In the genomic region with DNA sequence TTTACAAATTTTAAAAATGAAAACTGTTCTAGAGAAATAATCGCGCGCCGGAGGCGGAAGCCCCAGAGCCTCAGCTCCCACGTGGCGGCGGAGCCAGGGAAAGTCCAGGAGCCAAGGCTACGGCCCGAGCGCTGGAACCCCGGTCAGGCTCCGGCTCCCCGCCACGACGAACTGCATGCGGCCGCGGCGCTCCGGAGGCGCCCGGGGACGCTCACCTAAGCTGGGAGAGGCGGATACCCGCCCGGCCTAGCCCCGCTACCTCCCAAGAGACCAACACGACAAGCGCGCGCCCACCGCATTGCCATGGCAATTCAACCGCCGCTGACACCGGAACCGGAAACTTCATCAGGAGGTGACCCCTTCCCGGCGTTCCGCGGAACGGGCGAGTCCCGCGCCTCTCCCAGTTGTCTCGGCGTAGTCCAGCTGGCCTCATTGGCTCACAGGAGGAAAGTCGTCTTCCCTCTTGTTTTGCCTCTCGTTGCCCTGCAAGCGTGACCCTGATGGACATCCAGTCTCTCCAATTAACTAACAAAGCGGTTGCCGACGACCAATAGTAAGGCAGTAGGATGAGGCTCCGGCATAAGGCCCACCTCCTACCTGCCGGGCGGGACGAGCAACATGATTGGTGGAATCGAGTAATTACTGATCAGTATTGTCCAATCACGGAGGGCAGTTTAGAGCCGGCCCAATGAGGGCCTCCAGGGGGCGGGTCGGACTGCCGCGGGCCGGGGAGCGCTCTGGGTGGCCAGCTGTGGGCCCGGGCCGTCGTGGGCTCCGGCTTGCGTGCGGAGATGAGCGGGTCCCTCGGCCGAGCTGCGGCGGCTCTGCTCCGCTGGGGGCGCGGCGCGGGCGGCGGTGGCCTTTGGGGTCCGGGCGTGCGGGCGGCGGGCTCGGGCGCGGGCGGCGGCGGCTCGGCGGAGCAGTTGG, we compare ENCODE assay signal across 1 cellular context.
A peak's percentile ranks its signal among the peaks of the same experiment; 100 is the strongest.
TF ChIP-seq lines count a peak whose summit lies in the region.

A gene (plus strand): TSS at position 752 of the 927 bp plus-strand sequence. CDS start 40 bp downstream, at position 792.

TF ChIP-seq in HepG2, 621 proteins besides CTCF, POLR2A, EP300 and RAD21 (continued from another document and continues in another):
- TF ChIP-seq, protein P1, sequence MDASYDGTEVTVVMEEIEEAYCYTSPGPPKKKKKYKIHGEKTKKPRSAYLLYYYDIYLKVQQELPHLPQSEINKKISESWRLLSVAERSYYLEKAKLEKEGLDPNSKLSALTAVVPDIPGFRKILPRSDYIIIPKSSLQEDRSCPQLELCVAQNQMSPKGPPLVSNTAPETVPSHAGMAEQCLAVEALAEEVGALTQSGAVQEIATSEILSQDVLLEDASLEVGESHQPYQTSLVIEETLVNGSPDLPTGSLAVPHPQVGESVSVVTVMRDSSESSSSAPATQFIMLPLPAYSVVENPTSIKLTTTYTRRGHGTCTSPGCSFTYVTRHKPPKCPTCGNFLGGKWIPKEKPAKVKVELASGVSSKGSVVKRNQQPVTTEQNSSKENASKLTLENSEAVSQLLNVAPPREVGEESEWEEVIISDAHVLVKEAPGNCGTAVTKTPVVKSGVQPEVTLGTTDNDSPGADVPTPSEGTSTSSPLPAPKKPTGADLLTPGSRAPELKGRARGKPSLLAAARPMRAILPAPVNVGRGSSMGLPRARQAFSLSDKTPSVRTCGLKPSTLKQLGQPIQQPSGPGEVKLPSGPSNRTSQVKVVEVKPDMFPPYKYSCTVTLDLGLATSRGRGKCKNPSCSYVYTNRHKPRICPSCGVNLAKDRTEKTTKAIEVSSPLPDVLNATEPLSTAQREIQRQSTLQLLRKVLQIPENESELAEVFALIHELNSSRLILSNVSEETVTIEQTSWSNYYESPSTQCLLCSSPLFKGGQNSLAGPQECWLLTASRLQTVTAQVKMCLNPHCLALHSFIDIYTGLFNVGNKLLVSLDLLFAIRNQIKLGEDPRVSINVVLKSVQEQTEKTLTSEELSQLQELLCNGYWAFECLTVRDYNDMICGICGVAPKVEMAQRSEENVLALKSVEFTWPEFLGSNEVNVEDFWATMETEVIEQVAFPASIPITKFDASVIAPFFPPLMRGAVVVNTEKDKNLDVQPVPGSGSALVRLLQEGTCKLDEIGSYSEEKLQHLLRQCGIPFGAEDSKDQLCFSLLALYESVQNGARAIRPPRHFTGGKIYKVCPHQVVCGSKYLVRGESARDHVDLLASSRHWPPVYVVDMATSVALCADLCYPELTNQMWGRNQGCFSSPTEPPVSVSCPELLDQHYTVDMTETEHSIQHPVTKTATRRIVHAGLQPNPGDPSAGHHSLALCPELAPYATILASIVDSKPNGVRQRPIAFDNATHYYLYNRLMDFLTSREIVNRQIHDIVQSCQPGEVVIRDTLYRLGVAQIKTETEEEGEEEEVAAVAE (CRISPR knock-in tag; IDR thresholded peaks at IDR 0.05; ENCODE audit: borderline replicate concordance), result peak; percentile 96
- TF ChIP-seq ELF1 (CRISPR knock-in tag; IDR thresholded peaks at IDR 0.05) (peak; percentile 85), PHF20 (CRISPR knock-in tag; IDR thresholded peaks at IDR 0.05) (peak; percentile 87), ZNF263 (CRISPR knock-in tag; IDR thresholded peaks at IDR 0.05) (peak; percentile 51), FOXA3 (CRISPR knock-in tag; IDR thresholded peaks at IDR 0.05) (peak; percentile 58), MAZ (IDR thresholded peaks at IDR 0.05; ENCODE audit: borderline replicate concordance, low read depth, low read length) (no peak), MAZ (CRISPR knock-in tag; IDR thresholded peaks at IDR 0.05; ENCODE audit: low read depth) (peak; percentile 3; the same call in 1 of the 2 replicates), ZNF772 (CRISPR knock-in tag; IDR thresholded peaks at IDR 0.05) (peak; percentile 52; the same call in 1 of the 2 replicates), HCFC1 (IDR thresholded peaks at IDR 0.05; ENCODE audit: low read depth, low read length) (peak; percentile 65), ZNF577 (CRISPR knock-in tag; IDR thresholded peaks at IDR 0.05; ENCODE audit: borderline replicate concordance, low read depth) (no peak), CBX5 (CRISPR knock-in tag; IDR thresholded peaks at IDR 0.05; ENCODE audit: borderline replicate concordance) (peak; percentile 68; the same call in 1 of the 2 replicates), MTF2 (CRISPR knock-in tag; IDR thresholded peaks at IDR 0.05; ENCODE audit: borderline replicate concordance) (no peak), HDAC6 (IDR thresholded peaks at IDR 0.05; ENCODE audit: low read depth, low read length) (no peak), PCBP1 (IDR thresholded peaks at IDR 0.05; ENCODE audit: borderline replicate concordance, low read depth, low read length) (0 out of 2 replicates have a peak, but pooled peaks have one; percentile 57), ZNF563 (CRISPR knock-in tag; IDR thresholded peaks at IDR 0.05) (0 out of 2 replicates have a peak, but pooled peaks have one; percentile 27), ADNP (CRISPR knock-in tag; IDR thresholded peaks at IDR 0.05) (no peak), PHF21A (CRISPR knock-in tag; IDR thresholded peaks at IDR 0.05) (peak; percentile 81), ATAD3A (CRISPR knock-in tag; IDR thresholded peaks at IDR 0.05) (no peak), ZNF143 (CRISPR knock-in tag; IDR thresholded peaks at IDR 0.05) (peak; percentile 95), SMAD1 (CRISPR knock-in tag; IDR thresholded peaks at IDR 0.05; ENCODE audit: borderline replicate concordance, low read depth) (0 out of 2 replicates have a peak, but pooled peaks have one; percentile 56)
- TF ChIP-seq, protein P2, sequence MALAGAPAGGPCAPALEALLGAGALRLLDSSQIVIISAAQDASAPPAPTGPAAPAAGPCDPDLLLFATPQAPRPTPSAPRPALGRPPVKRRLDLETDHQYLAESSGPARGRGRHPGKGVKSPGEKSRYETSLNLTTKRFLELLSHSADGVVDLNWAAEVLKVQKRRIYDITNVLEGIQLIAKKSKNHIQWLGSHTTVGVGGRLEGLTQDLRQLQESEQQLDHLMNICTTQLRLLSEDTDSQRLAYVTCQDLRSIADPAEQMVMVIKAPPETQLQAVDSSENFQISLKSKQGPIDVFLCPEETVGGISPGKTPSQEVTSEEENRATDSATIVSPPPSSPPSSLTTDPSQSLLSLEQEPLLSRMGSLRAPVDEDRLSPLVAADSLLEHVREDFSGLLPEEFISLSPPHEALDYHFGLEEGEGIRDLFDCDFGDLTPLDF (CRISPR knock-in tag; IDR thresholded peaks at IDR 0.05), result peak; percentile 87; the same call in 1 of the 2 replicates
- TF ChIP-seq, protein P3, sequence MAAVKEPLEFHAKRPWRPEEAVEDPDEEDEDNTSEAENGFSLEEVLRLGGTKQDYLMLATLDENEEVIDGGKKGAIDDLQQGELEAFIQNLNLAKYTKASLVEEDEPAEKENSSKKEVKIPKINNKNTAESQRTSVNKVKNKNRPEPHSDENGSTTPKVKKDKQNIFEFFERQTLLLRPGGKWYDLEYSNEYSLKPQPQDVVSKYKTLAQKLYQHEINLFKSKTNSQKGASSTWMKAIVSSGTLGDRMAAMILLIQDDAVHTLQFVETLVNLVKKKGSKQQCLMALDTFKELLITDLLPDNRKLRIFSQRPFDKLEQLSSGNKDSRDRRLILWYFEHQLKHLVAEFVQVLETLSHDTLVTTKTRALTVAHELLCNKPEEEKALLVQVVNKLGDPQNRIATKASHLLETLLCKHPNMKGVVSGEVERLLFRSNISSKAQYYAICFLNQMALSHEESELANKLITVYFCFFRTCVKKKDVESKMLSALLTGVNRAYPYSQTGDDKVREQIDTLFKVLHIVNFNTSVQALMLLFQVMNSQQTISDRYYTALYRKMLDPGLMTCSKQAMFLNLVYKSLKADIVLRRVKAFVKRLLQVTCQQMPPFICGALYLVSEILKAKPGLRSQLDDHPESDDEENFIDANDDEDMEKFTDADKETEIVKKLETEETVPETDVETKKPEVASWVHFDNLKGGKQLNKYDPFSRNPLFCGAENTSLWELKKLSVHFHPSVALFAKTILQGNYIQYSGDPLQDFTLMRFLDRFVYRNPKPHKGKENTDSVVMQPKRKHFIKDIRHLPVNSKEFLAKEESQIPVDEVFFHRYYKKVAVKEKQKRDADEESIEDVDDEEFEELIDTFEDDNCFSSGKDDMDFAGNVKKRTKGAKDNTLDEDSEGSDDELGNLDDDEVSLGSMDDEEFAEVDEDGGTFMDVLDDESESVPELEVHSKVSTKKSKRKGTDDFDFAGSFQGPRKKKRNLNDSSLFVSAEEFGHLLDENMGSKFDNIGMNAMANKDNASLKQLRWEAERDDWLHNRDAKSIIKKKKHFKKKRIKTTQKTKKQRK (IDR thresholded peaks at IDR 0.05; ENCODE audit: low read length), result peak; percentile 92
- TF ChIP-seq, protein P4, sequence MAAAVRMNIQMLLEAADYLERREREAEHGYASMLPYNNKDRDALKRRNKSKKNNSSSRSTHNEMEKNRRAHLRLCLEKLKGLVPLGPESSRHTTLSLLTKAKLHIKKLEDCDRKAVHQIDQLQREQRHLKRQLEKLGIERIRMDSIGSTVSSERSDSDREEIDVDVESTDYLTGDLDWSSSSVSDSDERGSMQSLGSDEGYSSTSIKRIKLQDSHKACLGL (CRISPR knock-in tag; IDR thresholded peaks at IDR 0.05), result peak; percentile 90; the same call in 1 of the 2 replicates
- TF ChIP-seq, protein P5, sequence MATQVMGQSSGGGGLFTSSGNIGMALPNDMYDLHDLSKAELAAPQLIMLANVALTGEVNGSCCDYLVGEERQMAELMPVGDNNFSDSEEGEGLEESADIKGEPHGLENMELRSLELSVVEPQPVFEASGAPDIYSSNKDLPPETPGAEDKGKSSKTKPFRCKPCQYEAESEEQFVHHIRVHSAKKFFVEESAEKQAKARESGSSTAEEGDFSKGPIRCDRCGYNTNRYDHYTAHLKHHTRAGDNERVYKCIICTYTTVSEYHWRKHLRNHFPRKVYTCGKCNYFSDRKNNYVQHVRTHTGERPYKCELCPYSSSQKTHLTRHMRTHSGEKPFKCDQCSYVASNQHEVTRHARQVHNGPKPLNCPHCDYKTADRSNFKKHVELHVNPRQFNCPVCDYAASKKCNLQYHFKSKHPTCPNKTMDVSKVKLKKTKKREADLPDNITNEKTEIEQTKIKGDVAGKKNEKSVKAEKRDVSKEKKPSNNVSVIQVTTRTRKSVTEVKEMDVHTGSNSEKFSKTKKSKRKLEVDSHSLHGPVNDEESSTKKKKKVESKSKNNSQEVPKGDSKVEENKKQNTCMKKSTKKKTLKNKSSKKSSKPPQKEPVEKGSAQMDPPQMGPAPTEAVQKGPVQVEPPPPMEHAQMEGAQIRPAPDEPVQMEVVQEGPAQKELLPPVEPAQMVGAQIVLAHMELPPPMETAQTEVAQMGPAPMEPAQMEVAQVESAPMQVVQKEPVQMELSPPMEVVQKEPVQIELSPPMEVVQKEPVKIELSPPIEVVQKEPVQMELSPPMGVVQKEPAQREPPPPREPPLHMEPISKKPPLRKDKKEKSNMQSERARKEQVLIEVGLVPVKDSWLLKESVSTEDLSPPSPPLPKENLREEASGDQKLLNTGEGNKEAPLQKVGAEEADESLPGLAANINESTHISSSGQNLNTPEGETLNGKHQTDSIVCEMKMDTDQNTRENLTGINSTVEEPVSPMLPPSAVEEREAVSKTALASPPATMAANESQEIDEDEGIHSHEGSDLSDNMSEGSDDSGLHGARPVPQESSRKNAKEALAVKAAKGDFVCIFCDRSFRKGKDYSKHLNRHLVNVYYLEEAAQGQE (IDR thresholded peaks at IDR 0.05; ENCODE audit: borderline replicate concordance in 1 of 2, low read depth in 1 of 2, low read length in 2 of 2), result peak in 1 of 2 experiments; percentile 44; a peak in 1 of 4 replicates
- TF ChIP-seq, protein P6, sequence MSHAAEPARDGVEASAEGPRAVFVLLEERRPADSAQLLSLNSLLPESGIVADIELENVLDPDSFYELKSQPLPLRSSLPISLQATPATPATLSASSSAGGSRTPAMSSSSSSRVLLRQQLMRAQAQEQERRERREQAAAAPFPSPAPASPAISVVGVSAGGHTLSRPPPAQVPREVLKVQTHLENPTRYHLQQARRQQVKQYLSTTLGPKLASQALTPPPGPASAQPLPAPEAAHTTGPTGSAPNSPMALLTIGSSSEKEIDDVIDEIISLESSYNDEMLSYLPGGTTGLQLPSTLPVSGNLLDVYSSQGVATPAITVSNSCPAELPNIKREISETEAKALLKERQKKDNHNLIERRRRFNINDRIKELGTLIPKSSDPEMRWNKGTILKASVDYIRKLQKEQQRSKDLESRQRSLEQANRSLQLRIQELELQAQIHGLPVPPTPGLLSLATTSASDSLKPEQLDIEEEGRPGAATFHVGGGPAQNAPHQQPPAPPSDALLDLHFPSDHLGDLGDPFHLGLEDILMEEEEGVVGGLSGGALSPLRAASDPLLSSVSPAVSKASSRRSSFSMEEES (CRISPR knock-in tag; IDR thresholded peaks at IDR 0.05), result peak; percentile 77
- TF ChIP-seq, protein P7, sequence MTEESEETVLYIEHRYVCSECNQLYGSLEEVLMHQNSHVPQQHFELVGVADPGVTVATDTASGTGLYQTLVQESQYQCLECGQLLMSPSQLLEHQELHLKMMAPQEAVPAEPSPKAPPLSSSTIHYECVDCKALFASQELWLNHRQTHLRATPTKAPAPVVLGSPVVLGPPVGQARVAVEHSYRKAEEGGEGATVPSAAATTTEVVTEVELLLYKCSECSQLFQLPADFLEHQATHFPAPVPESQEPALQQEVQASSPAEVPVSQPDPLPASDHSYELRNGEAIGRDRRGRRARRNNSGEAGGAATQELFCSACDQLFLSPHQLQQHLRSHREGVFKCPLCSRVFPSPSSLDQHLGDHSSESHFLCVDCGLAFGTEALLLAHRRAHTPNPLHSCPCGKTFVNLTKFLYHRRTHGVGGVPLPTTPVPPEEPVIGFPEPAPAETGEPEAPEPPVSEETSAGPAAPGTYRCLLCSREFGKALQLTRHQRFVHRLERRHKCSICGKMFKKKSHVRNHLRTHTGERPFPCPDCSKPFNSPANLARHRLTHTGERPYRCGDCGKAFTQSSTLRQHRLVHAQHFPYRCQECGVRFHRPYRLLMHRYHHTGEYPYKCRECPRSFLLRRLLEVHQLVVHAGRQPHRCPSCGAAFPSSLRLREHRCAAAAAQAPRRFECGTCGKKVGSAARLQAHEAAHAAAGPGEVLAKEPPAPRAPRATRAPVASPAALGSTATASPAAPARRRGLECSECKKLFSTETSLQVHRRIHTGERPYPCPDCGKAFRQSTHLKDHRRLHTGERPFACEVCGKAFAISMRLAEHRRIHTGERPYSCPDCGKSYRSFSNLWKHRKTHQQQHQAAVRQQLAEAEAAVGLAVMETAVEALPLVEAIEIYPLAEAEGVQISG (CRISPR knock-in tag; IDR thresholded peaks at IDR 0.05), result peak; percentile 98
- TF ChIP-seq, protein P8, sequence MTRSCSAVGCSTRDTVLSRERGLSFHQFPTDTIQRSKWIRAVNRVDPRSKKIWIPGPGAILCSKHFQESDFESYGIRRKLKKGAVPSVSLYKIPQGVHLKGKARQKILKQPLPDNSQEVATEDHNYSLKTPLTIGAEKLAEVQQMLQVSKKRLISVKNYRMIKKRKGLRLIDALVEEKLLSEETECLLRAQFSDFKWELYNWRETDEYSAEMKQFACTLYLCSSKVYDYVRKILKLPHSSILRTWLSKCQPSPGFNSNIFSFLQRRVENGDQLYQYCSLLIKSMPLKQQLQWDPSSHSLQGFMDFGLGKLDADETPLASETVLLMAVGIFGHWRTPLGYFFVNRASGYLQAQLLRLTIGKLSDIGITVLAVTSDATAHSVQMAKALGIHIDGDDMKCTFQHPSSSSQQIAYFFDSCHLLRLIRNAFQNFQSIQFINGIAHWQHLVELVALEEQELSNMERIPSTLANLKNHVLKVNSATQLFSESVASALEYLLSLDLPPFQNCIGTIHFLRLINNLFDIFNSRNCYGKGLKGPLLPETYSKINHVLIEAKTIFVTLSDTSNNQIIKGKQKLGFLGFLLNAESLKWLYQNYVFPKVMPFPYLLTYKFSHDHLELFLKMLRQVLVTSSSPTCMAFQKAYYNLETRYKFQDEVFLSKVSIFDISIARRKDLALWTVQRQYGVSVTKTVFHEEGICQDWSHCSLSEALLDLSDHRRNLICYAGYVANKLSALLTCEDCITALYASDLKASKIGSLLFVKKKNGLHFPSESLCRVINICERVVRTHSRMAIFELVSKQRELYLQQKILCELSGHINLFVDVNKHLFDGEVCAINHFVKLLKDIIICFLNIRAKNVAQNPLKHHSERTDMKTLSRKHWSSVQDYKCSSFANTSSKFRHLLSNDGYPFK (CRISPR knock-in tag; IDR thresholded peaks at IDR 0.05; ENCODE audit: borderline replicate concordance), result peak; percentile 59; the same call in 1 of the 2 replicates
